ENCODE assay signal across 28 cellular contexts in the genomic region with DNA sequence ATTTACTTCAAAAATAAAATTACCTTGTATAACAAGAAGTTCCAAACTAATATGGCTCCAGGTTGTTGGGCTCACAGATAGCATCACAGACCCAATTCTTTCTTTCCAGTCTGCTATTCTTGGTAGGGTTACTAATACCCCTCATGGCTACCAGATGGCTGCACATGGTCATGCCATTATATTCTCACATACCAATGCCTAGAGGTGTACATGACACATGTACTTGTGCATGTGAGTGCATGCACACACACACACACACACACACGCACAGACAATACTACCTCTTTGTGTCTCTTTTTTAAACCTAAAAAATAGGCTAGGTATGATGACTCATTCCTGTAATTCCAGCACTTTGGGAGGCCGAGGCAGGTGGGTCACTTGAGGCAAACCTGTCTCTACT.
"Had no signal": no experiment of that assay in that cellular context is flagged by ENCODE, and none has a peak within 500 bp of the region (broad histone marks: within the 10 kb centered on the region; RNA-seq: fewer than 3 reads in every experiment).

No MANE protein-coding gene starts in this region.

- H3K4me3 Mint-ChIP-seq: memory B cell; naive thymus-derived CD4-positive, alpha-beta T cell; natural killer cell treated with Interleukin-12 subunit alpha and Interleukin-12 subunit beta and Interleukin-15 and Interleukin-18, amount 100 ng/mL, for 72 hours; stimulated activated memory B cell treated with anti-CD40 and anti-IgM and Interleukin-4, amounts not matched to agents 10 μg/mL and 1 μg/mL and 100 μg/mL, for 72 hours; stimulated activated naive CD8-positive, alpha-beta T cell treated with anti-CD3 and anti-CD28 coated beads, Interleukin-15, amount 100 ng/mL, for 72 hours; type B pancreatic cell had no signal

- DNase-seq: hippocampal formation; kidney; left ventricle myocardium inferior; midbrain; mucosa of descending colon; naive thymus-derived CD4-positive, alpha-beta T cell; nucleus accumbens; pancreas; posterior cingulate gyrus; retina; right cardiac atrium; sigmoid colon; stimulated activated CD4-positive, alpha-beta T cell treated with anti-CD3 and anti-CD28 coated beads, Interleukin-1b, Interleukin-23, amount 100 ng/mL, for 48 hours; stimulated activated CD4-positive, alpha-beta T cell treated with anti-CD3 and anti-CD28 coated beads, Interleukin-2, amount 100 ng/mL, for 48 hours; stimulated activated CD4-positive, alpha-beta T cell treated with anti-CD3 and anti-CD28 coated beads, Interleukin-4, amount 100 ng/mL, for 4 hours; stimulated activated CD8-positive, alpha-beta memory T cell treated with anti-CD3 and anti-CD28 coated beads, Interleukin-4, amount 100 ng/mL, for 48 hours; stimulated activated naive CD4-positive, alpha-beta T cell treated with Interleukin-2 at 50 U/mL for 16 hours; stimulated activated naive CD8-positive, alpha-beta T cell treated with anti-CD3 and anti-CD28 coated beads, Interleukin-15, amount 100 ng/mL, for 72 hours; substantia nigra; uterus had no signal

- H3K27me3 Mint-ChIP-seq: memory B cell; naive thymus-derived CD4-positive, alpha-beta T cell; natural killer cell treated with Interleukin-12 subunit alpha and Interleukin-12 subunit beta and Interleukin-15 and Interleukin-18, amount 100 ng/mL, for 72 hours; stimulated activated memory B cell treated with anti-CD40 and anti-IgM and Interleukin-4, amounts not matched to agents 10 μg/mL and 1 μg/mL and 100 μg/mL, for 72 hours; stimulated activated naive CD8-positive, alpha-beta T cell treated with anti-CD3 and anti-CD28 coated beads, Interleukin-15, amount 100 ng/mL, for 72 hours; type B pancreatic cell had no signal

- H3K27ac Mint-ChIP-seq: memory B cell; natural killer cell treated with Interleukin-12 subunit alpha and Interleukin-12 subunit beta and Interleukin-15 and Interleukin-18, amount 100 ng/mL, for 72 hours; stimulated activated memory B cell treated with anti-CD40 and anti-IgM and Interleukin-4, amounts not matched to agents 10 μg/mL and 1 μg/mL and 100 μg/mL, for 72 hours; stimulated activated naive CD8-positive, alpha-beta T cell treated with anti-CD3 and anti-CD28 coated beads, Interleukin-15, amount 100 ng/mL, for 72 hours; type B pancreatic cell had no signal

- H3K36me3 ChIP-seq: pancreas, prostate gland, uterus had no signal

- ATAC-seq: mucosa of descending colon; naive thymus-derived CD4-positive, alpha-beta T cell; natural killer cell treated with Interleukin-12 subunit alpha and Interleukin-12 subunit beta and Interleukin-15 and Interleukin-18, amount 100 ng/mL, for 72 hours; pancreas; right cardiac atrium; stimulated activated memory B cell treated with anti-CD40 and anti-IgM and Interleukin-4, amounts not matched to agents 10 μg/mL and 1 μg/mL and 100 μg/mL, for 72 hours; stimulated activated naive CD8-positive, alpha-beta T cell treated with anti-CD3 and anti-CD28 coated beads, Interleukin-15, amount 100 ng/mL, for 72 hours had no signal

- H3K4me1 Mint-ChIP-seq: memory B cell; stimulated activated memory B cell treated with anti-CD40 and anti-IgM and Interleukin-4, amounts not matched to agents 10 μg/mL and 1 μg/mL and 100 μg/mL, for 72 hours; stimulated activated naive CD8-positive, alpha-beta T cell treated with anti-CD3 and anti-CD28 coated beads, Interleukin-15, amount 100 ng/mL, for 72 hours had no signal

- H3K4me3 ChIP-seq: left ventricle myocardium inferior, lung, mucosa of descending colon, pancreas, prostate gland, sigmoid colon, smooth muscle cell, tibial nerve, uterus had no signal

- H3K27ac ChIP-seq: left ventricle myocardium inferior, pancreas, prostate gland, sigmoid colon, tibial nerve, uterus had no signal

- FAIRE-seq: kidney, pancreas had no signal

- H3K36me3 Mint-ChIP-seq: natural killer cell treated with Interleukin-12 subunit alpha and Interleukin-12 subunit beta and Interleukin-15 and Interleukin-18, amount 100 ng/mL, for 72 hours; stimulated activated memory B cell treated with anti-CD40 and anti-IgM and Interleukin-4, amounts not matched to agents 10 μg/mL and 1 μg/mL and 100 μg/mL, for 72 hours had no signal

- H3K9me3 Mint-ChIP-seq: memory B cell; naive thymus-derived CD4-positive, alpha-beta T cell; natural killer cell treated with Interleukin-12 subunit alpha and Interleukin-12 subunit beta and Interleukin-15 and Interleukin-18, amount 100 ng/mL, for 72 hours; stimulated activated memory B cell treated with anti-CD40 and anti-IgM and Interleukin-4, amounts not matched to agents 10 μg/mL and 1 μg/mL and 100 μg/mL, for 72 hours; stimulated activated naive CD8-positive, alpha-beta T cell treated with anti-CD3 and anti-CD28 coated beads, Interleukin-15, amount 100 ng/mL, for 72 hours; type B pancreatic cell had no signal

- H3K27me3 ChIP-seq: pancreas, sigmoid colon, tibial nerve, uterus had no signal

- H3K4me1 ChIP-seq: prostate gland, tibial nerve had no signal
